6 cellular contexts compared by ENCODE assay signal in the genomic region with DNA sequence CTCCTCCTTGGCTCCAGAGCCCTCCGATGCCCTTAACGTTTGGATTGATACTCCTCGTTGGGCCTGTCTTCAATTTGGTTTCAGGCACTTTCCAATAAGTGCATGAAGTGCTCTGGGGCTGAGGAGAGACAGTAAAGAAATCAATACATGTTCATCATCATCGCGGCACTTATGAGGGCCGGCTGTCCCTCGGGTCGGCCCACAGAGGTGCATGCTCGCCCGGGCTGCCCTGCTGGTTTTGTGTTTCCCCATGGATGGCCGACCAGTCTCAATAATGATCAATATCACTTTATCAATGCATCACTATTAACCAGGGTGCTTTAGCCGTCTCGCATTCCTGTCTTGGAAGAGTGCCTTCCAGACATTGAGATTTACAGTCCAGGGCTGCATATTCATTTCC.
"Had no signal": no experiment of that assay in that cellular context is flagged by ENCODE, and none has a peak within 500 bp of the region (broad histone marks: within the 10 kb centered on the region; RNA-seq: fewer than 3 reads in every experiment).

No MANE protein-coding gene starts in this region.

- H3K4me2 ChIP-seq: GM23338 had no signal

- H3K27ac Mint-ChIP-seq: GM23338, H9 had no signal

- H3K4me3 Mint-ChIP-seq: GM23338, H9 had no signal

- H3K4me1 Mint-ChIP-seq: GM23338 had no signal

- H2AFZ ChIP-seq: GM23338 had no signal

- H3K4me3 ChIP-seq: GM23338, K562 had no signal

- DNase-seq: H9, HCEC 1CT, IMR-90, KG1 had no signal

- ATAC-seq: GM23338, K562 had no signal
